ENCODE assay signal across 13 cellular contexts in genomic region chr1:246106342-246106763, GRCh38.
DNase-seq lines count a peak whose midpoint lies in the region; ATAC-seq and TF ChIP-seq lines count a peak whose summit lies in the region.
"Had no signal": no experiment of that assay in that cellular context is flagged by ENCODE, and none has a peak within 500 bp of the region (broad histone marks: within the 10 kb centered on the region; RNA-seq: fewer than 3 reads in every experiment).

No MANE protein-coding gene starts in this region.

- H3K4me3 ChIP-seq in OCI-LY3 (ENCODE audit: low read length) (no peak overlapping the region), heart right ventricle (no peak overlapping the region), tibial artery (no peak overlapping the region), MM.1S (ENCODE audit: low read length) (no peak overlapping the region)
- H3K4me3 ChIP-seq: tibial nerve had no signal

- H3F3A ChIP-seq in MM.1S (ENCODE audit: insufficient read depth, low read length) = no peaks in the 10 kb centered on the region

- no peak for TF ChIP-seq CTCF in GM13977 (IDR thresholded peaks at IDR 0.05; ENCODE audit: extremely low read depth, insufficient read depth, missing control alignments)
- no peak for TF ChIP-seq CTCF in OCI-LY3 (IDR thresholded peaks at IDR 0.05; ENCODE audit: low read depth, low read length)
- no peak for TF ChIP-seq CTCF in foreskin keratinocyte (conservative IDR thresholded peaks at IDR 0.05)
- TF ChIP-seq CTCF in heart right ventricle (IDR thresholded peaks at IDR 0.05) = no peak
- TF ChIP-seq CTCF in tibial artery (IDR thresholded peaks at IDR 0.05) = no peak
- no peak for TF ChIP-seq CTCF in nephron progenitor cell (IDR thresholded peaks at IDR 0.05)
- no peak for TF ChIP-seq CTCF in MM.1S (IDR thresholded peaks at IDR 0.05; ENCODE audit: low read length)

- H3K27ac Mint-ChIP-seq in nephron progenitor cell = no peak overlapping the region
- H3K27ac Mint-ChIP-seq: activated T-cell treated with anti-CD3 and anti-CD28 coated beads, Interleukin-2, amount 50 U/mL, for 72 hours; B cell; IgD-negative memory B cell had no signal

- H3K4me2 ChIP-seq in OCI-LY3 (ENCODE audit: low read length) (peak overlapping the region; percentile 40), MM.1S (ENCODE audit: low read depth, low read length) (no peak overlapping the region)

- no peak overlapping the region for H3K27ac ChIP-seq in OCI-LY3 (ENCODE audit: low read length)
- H3K27ac ChIP-seq in foreskin keratinocyte = no peak overlapping the region
- H3K27ac ChIP-seq in heart right ventricle = no peak overlapping the region
- no peak overlapping the region for H3K27ac ChIP-seq in tibial artery
- H3K27ac ChIP-seq in MM.1S (ENCODE audit: low read length) = no peak overlapping the region
- H3K27ac ChIP-seq: tibial nerve had no signal

- peaks cover 7% of the 10 kb centered on the region for H3K27me3 Mint-ChIP-seq in nephron progenitor cell (ENCODE audit: low read depth, poor library complexity)
- H3K27me3 Mint-ChIP-seq: B cell, IgD-negative memory B cell had no signal

- no peaks in the 10 kb centered on the region for H3K79me2 ChIP-seq in OCI-LY3 (ENCODE audit: low read length)
- H3K79me2 ChIP-seq in MM.1S (ENCODE audit: low read length) = no peaks in the 10 kb centered on the region

- no peaks in the 10 kb centered on the region for H3K36me3 Mint-ChIP-seq in nephron progenitor cell (ENCODE audit: low read depth)

- WGBS in heart right ventricle, 2 donors = 82 to 87% methylated on average over 5 of the region's 5 CpGs

- DNase-seq in GM13977 (ENCODE audit: low spot score) (peak; percentile 16), foreskin keratinocyte (no peak), heart right ventricle (no peak), tibial artery (no peak), nephron progenitor cell (no peak), MM.1S (no peak)
- DNase-seq: activated T-cell treated with anti-CD3 and anti-CD28 coated beads, Interleukin-2, amount 50 U/mL, for 72 hours; right cardiac atrium had no signal

- H3K9me3 Mint-ChIP-seq in nephron progenitor cell = no peaks in the 10 kb centered on the region
- H3K9me3 Mint-ChIP-seq: IgD-negative memory B cell had no signal

- ATAC-seq in HG03066 (IDR thresholded peaks at IDR 0.05; ENCODE audit: low read depth, unreplicated experiment) (peak; percentile 72), foreskin keratinocyte (peak; percentile 27), heart right ventricle (no peak)
- ATAC-seq: activated T-cell treated with anti-CD3 and anti-CD28 coated beads, Interleukin-2, amount 50 U/mL, for 72 hours; right cardiac atrium had no signal

- H3K4me1 ChIP-seq in OCI-LY3 (ENCODE audit: low read length) (peaks cover 19% of the 10 kb centered on the region), foreskin keratinocyte (peaks cover 17% of the 10 kb centered on the region), heart right ventricle (peaks cover 0 to 12% (median 0%) of the 10 kb centered on the region in 9 donors), tibial artery (no peaks in the 10 kb centered on the region), MM.1S (ENCODE audit: low read length) (no peaks in the 10 kb centered on the region)
- H3K4me1 ChIP-seq: tibial nerve had no signal

- H4K20me1 ChIP-seq in OCI-LY3 (ENCODE audit: insufficient read depth, low read length) = peaks cover 6% of the 10 kb centered on the region
- H4K20me1 ChIP-seq in MM.1S (ENCODE audit: insufficient read depth, low read length) = no peaks in the 10 kb centered on the region

- in situ Hi-C loops in GM13977 (cut with MboI; ENCODE audit: low pct_unique_long_range_greater_than_20kb, low sequenced_read_pairs, unreplicated experiment) = no loop called here

- no peak overlapping the region for H3K4me3 Mint-ChIP-seq in nephron progenitor cell
- H3K4me3 Mint-ChIP-seq: activated T-cell treated with anti-CD3 and anti-CD28 coated beads, Interleukin-2, amount 50 U/mL, for 72 hours; B cell; IgD-negative memory B cell had no signal

- no peak overlapping the region for H3K9ac ChIP-seq in OCI-LY3 (ENCODE audit: low read length)
- no peak overlapping the region for H3K9ac ChIP-seq in MM.1S (ENCODE audit: low read length)

- intact Hi-C loops in heart right ventricle (cut with DNase I) (no loop called here), tibial artery (cut with DNase I; ENCODE audit: low total_unique reads) (no loop called here)

- peaks cover 28% of the 10 kb centered on the region for H3K4me1 Mint-ChIP-seq in nephron progenitor cell
- H3K4me1 Mint-ChIP-seq: B cell had no signal

- H3K9me2 ChIP-seq in MM.1S (replicated peaks; ENCODE audit: insufficient read depth, low read length) = no peaks in the 10 kb centered on the region

- H3K36me3 ChIP-seq in OCI-LY3 (replicated peaks; ENCODE audit: low read depth, low read length) = no peaks in the 10 kb centered on the region
- H3K36me3 ChIP-seq in heart right ventricle = no peaks in the 10 kb centered on the region
- no peaks in the 10 kb centered on the region for H3K36me3 ChIP-seq in tibial artery
- H3K36me3 ChIP-seq in MM.1S (replicated peaks; ENCODE audit: insufficient read depth, low read length) = no peaks in the 10 kb centered on the region
- H3K36me3 ChIP-seq: tibial nerve had no signal

- no peak overlapping the region for H2AFZ ChIP-seq in OCI-LY3 (ENCODE audit: low read depth, low read length)
- no peak overlapping the region for H2AFZ ChIP-seq in MM.1S (ENCODE audit: low read length)

- H3K27me3 ChIP-seq in OCI-LY3 (ENCODE audit: low read depth, low read length) (no peaks in the 10 kb centered on the region), foreskin keratinocyte (no peaks in the 10 kb centered on the region), heart right ventricle (no peaks in the 10 kb centered on the region), tibial artery (no peaks in the 10 kb centered on the region), MM.1S (replicated peaks; ENCODE audit: insufficient read depth, low read length) (no peaks in the 10 kb centered on the region)
- H3K27me3 ChIP-seq: tibial nerve had no signal

- H3K9me3 ChIP-seq in OCI-LY3 (ENCODE audit: insufficient read depth, low read length) (peaks cover 4% of the 10 kb centered on the region; the same call in 1 of the 2 replicates), heart right ventricle (no peaks in the 10 kb centered on the region), tibial artery (no peaks in the 10 kb centered on the region), MM.1S (replicated peaks; ENCODE audit: insufficient read depth, low read length) (no peaks in the 10 kb centered on the region)
- H3K9me3 ChIP-seq: tibial nerve had no signal

Comparison
In these comparisons a context has a peak if more than half of its experiments do, and no peak if none do; other contexts are left out.
1. ATAC-seq: peak in HG03066 (single experiment) and foreskin keratinocyte (single experiment); none in heart right ventricle (0 of 8).